8 cellular contexts compared by ENCODE assay signal in genomic region chr22:20080445-20080775, GRCh38. TPM values are rescaled to one million over a fixed set of nuclear protein-coding genes. Genes with fewer than 3 reads are reported as not detected.
A peak's percentile ranks its signal among the peaks of the same experiment; 100 is the strongest.
DNase-seq lines count a peak whose midpoint lies in the region; ATAC-seq and TF ChIP-seq lines count a peak whose summit lies in the region.

No MANE protein-coding gene starts in this region.

- 0 to 1% methylated on average over 34 of the region's 34 CpGs for WGBS in ectodermal cell, 2 experiments

- TF ChIP-seq CTCF in GM23338 (conservative IDR thresholded peaks at IDR 0.05; ENCODE audit: low read depth in 2 of 2) (no peak), LNCaP clone FGC (IDR thresholded peaks at IDR 0.05; ENCODE audit: control insufficient read depth, extremely low read depth, insufficient read depth) (no peak)

- peak overlapping the region; percentile 98 for H3K4me2 ChIP-seq in GM23338

- H3K36me3 Mint-ChIP-seq in GM23338 (ENCODE audit: low read depth) = peaks cover 23% of the 10 kb centered on the region
- peaks cover 10% of the 10 kb centered on the region for H3K36me3 Mint-ChIP-seq in activated CD4-positive, alpha-beta T cell treated with anti-CD3 and anti-CD28 coated beads, Interleukin-2, amount 10 ng/mL, durations not matched to agents 24 days and 14 days (ENCODE audit: low read depth)
- H3K36me3 Mint-ChIP-seq in memory B cell = no peaks in the 10 kb centered on the region

- peaks cover 26% of the 10 kb centered on the region for H3F3A ChIP-seq in GM23338 (replicated peaks; ENCODE audit: low read depth)

- H2AFZ ChIP-seq in GM23338 = no peak overlapping the region

- peaks cover 29% of the 10 kb centered on the region for H3K27me3 Mint-ChIP-seq in GM23338 (ENCODE audit: insufficient read depth, low read depth, poor library complexity)
- no peaks in the 10 kb centered on the region for H3K27me3 Mint-ChIP-seq in activated CD4-positive, alpha-beta T cell treated with anti-CD3 and anti-CD28 coated beads, Interleukin-2, amount 10 ng/mL, durations not matched to agents 24 days and 14 days
- H3K27me3 Mint-ChIP-seq in memory B cell = no peaks in the 10 kb centered on the region

- H3K4me3 ChIP-seq in GM23338 = peak overlapping the region; percentile 97
- peak overlapping the region; percentile 78 for H3K4me3 ChIP-seq in LNCaP clone FGC (ENCODE audit: low read depth, low read length)
- peak overlapping the region; percentile 96 for H3K4me3 ChIP-seq in ectodermal cell (ENCODE audit: insufficient read depth, low read depth, low read length)

- no peaks in the 10 kb centered on the region for H3K9me2 ChIP-seq in GM23338 (ENCODE audit: insufficient read depth)

- ATAC-seq in GM23338 (peak; percentile 20), memory B cell (ENCODE audit: low read depth) (peak; percentile 75)

- H3K27ac Mint-ChIP-seq in GM23338 (peak overlapping the region; percentile 95), memory B cell (no peak overlapping the region)
- H3K27ac Mint-ChIP-seq in activated CD4-positive, alpha-beta T cell treated with anti-CD3 and anti-CD28 coated beads, Interleukin-2, amount 10 ng/mL, durations not matched to agents 24 days and 14 days = peak overlapping the region; percentile 79

- H3K79me2 ChIP-seq in GM23338 (replicated peaks; ENCODE audit: insufficient read depth) = peaks cover 51% of the 10 kb centered on the region

- peaks cover 34% of the 10 kb centered on the region for H4K20me1 ChIP-seq in GM23338 (replicated peaks; ENCODE audit: insufficient read depth)

- H3K4me3 Mint-ChIP-seq in GM23338 (peak overlapping the region; percentile 95), memory B cell (peak overlapping the region; percentile 56)
- H3K4me3 Mint-ChIP-seq in activated CD4-positive, alpha-beta T cell treated with anti-CD3 and anti-CD28 coated beads, Interleukin-2, amount 10 ng/mL, durations not matched to agents 24 days and 14 days = peak overlapping the region; percentile 91

- DNase-seq in DMS53 (lab: John Stamatoyannopoulos, UW) (peak; percentile 67), DMS53 treated with DMSO at 0.1 percent for 48 hours (lab: John Stamatoyannopoulos, UW; ENCODE audit: unreplicated experiment) (no peak), GM23338 (ENCODE audit: low spot score) (peak; percentile 68), LNCaP clone FGC (ENCODE audit: low read depth) (no peak), memory B cell (ENCODE audit: low spot score in 2 of 2) (peak in 1 of 2 donors; percentile 57)
- DNase-seq in activated CD4-positive, alpha-beta T cell treated with anti-CD3 and anti-CD28 coated beads, Interleukin-2, amount 10 ng/mL, durations not matched to agents 24 days and 14 days = peak; percentile 93
- DNase-seq in stimulated activated CD8-positive, alpha-beta memory T cell treated with anti-CD3 and anti-CD28 coated beads, Interleukin-15, amount 100 ng/mL, for 4 hours (ENCODE audit: low read depth in 2 of 2) = peak; percentile 49 to 64

- H3K36me3 ChIP-seq in GM23338 (ENCODE audit: insufficient read depth) (no peaks in the 10 kb centered on the region), ectodermal cell (ENCODE audit: control insufficient read depth, insufficient read depth, low read length) (no peaks in the 10 kb centered on the region)

- H3K4me1 Mint-ChIP-seq in GM23338 (peaks cover 39% of the 10 kb centered on the region), memory B cell (peaks cover 26% of the 10 kb centered on the region)
- peaks cover 33% of the 10 kb centered on the region for H3K4me1 Mint-ChIP-seq in activated CD4-positive, alpha-beta T cell treated with anti-CD3 and anti-CD28 coated beads, Interleukin-2, amount 10 ng/mL, durations not matched to agents 24 days and 14 days

- H3K9me3 ChIP-seq in ectodermal cell (ENCODE audit: control insufficient read depth, low read length) = no peaks in the 10 kb centered on the region

- peaks cover 11% of the 10 kb centered on the region; the same call in 1 of the 2 replicates for H3K4me1 ChIP-seq in GM23338 (ENCODE audit: insufficient read depth)
- H3K4me1 ChIP-seq in ectodermal cell (ENCODE audit: control insufficient read depth, insufficient read depth, low read length) = peaks cover 26% of the 10 kb centered on the region

- intact Hi-C loops in activated CD4-positive, alpha-beta T cell treated with anti-CD3 and anti-CD28 coated beads, Interleukin-2, amount 10 ng/mL, durations not matched to agents 24 days and 14 days (cut with micrococcal nuclease) = loop anchor here (1.0 to 5.0 kb wide), 4 partner anchors 20 to 108 kb away; partner anchors contain the start of genes TANGO2 and TRMT2A

- no peaks in the 10 kb centered on the region; the same call in 2 of the 3 replicates for H3K9me3 Mint-ChIP-seq in GM23338
- H3K9me3 Mint-ChIP-seq in activated CD4-positive, alpha-beta T cell treated with anti-CD3 and anti-CD28 coated beads, Interleukin-2, amount 10 ng/mL, durations not matched to agents 24 days and 14 days = no peaks in the 10 kb centered on the region
- no peaks in the 10 kb centered on the region for H3K9me3 Mint-ChIP-seq in memory B cell

- H3K27ac ChIP-seq in GM23338 (ENCODE audit: low read depth) (peak overlapping the region; percentile 92), ectodermal cell (ENCODE audit: insufficient read depth, low read depth, low read length, poor library complexity, severe bottlenecking) (peak overlapping the region; percentile 88)

- no peaks in the 10 kb centered on the region for H3K27me3 ChIP-seq in GM23338 (ENCODE audit: insufficient read depth)
- no peaks in the 10 kb centered on the region for H3K27me3 ChIP-seq in ectodermal cell (ENCODE audit: control insufficient read depth, insufficient read depth, low read length, poor library complexity, severe bottlenecking)

TF ChIP-seq in GM23338, 12 proteins besides CTCF, POLR2A, EP300 and RAD21 (continues in another document):
- no peak for TF ChIP-seq EZH2phosphoT487 (IDR thresholded peaks at IDR 0.05; ENCODE audit: unreplicated experiment)
- TF ChIP-seq CREB1 (CRISPR knock-in tag; IDR thresholded peaks at IDR 0.05; ENCODE audit: low read depth) = no peak
- TF ChIP-seq POLR2AphosphoS5 (IDR thresholded peaks at IDR 0.05; ENCODE audit: low read depth) = no peak

RNA-seq across cellular contexts. Expression of gene DGCR8, which starts 0.4 kb away (rescaled TPM):
- 41.6 and 48.9 TPM in 2 replicates for total RNA-seq in GM23338 (2014; rRNA removed; shearing (Covaris generic))
- polyA plus RNA-seq in GM23338 (2016; fragmentation: Nextera tagmentation; extraction: Ambion mirVana) = 11.4 and 12.2 TPM in 2 replicates
- total RNA-seq in activated CD4-positive, alpha-beta T cell treated with anti-CD3 and anti-CD28 coated beads, Interleukin-2, amount 10 ng/mL, durations not matched to agents 24 days and 14 days = 73.2 and 74.2 TPM in 2 replicates
- 45.9 TPM for polyA plus RNA-seq in ectodermal cell (2013, experiment 1 of 4)
- 59.5 TPM for polyA plus RNA-seq in ectodermal cell (2013, experiment 2 of 4)
- polyA plus RNA-seq in ectodermal cell (2013, experiment 3 of 4) = 36.5 TPM
- 38.8 TPM for polyA plus RNA-seq in ectodermal cell (2013, experiment 4 of 4)

RNA-seq across cellular contexts. Expression of gene RANBP1, which starts 35.5 kb away (rescaled TPM):
- total RNA-seq in GM23338 (2014; rRNA removed; shearing (Covaris generic)) = 987 and 1,206 TPM in 2 replicates
- 988 and 1,014 TPM in 2 replicates for polyA plus RNA-seq in GM23338 (2016; fragmentation: Nextera tagmentation; extraction: Ambion mirVana)
- total RNA-seq in activated CD4-positive, alpha-beta T cell treated with anti-CD3 and anti-CD28 coated beads, Interleukin-2, amount 10 ng/mL, durations not matched to agents 24 days and 14 days = 488 and 500 TPM in 2 replicates
- 522 TPM for polyA plus RNA-seq in ectodermal cell (2013, experiment 1 of 4)
- 457 TPM for polyA plus RNA-seq in ectodermal cell (2013, experiment 2 of 4)
- 538 TPM for polyA plus RNA-seq in ectodermal cell (2013, experiment 3 of 4)
- 496 TPM for polyA plus RNA-seq in ectodermal cell (2013, experiment 4 of 4)

RNA-seq across cellular contexts. Expression of gene TRMT2A, which starts 36.6 kb away (rescaled TPM):
- total RNA-seq in GM23338 (2014; rRNA removed; shearing (Covaris generic)) = 56.4 and 61.3 TPM in 2 replicates
- 41.3 and 42.9 TPM in 2 replicates for polyA plus RNA-seq in GM23338 (2016; fragmentation: Nextera tagmentation; extraction: Ambion mirVana)
- 125 and 135 TPM in 2 replicates for total RNA-seq in activated CD4-positive, alpha-beta T cell treated with anti-CD3 and anti-CD28 coated beads, Interleukin-2, amount 10 ng/mL, durations not matched to agents 24 days and 14 days
- 40.2 TPM for polyA plus RNA-seq in ectodermal cell (2013, experiment 1 of 4)
- polyA plus RNA-seq in ectodermal cell (2013, experiment 2 of 4) = 48.7 TPM
- 36.8 TPM for polyA plus RNA-seq in ectodermal cell (2013, experiment 3 of 4)
- 49.3 TPM for polyA plus RNA-seq in ectodermal cell (2013, experiment 4 of 4)

RNA-seq across cellular contexts. Expression of gene ZDHHC8, which starts 51.2 kb away (rescaled TPM):
- total RNA-seq in GM23338 (2014; rRNA removed; shearing (Covaris generic)) = 26.1 and 47.6 TPM in 2 replicates
- 13.7 and 22.1 TPM in 2 replicates for polyA plus RNA-seq in GM23338 (2016; fragmentation: Nextera tagmentation; extraction: Ambion mirVana)
- 95.2 and 100 TPM in 2 replicates for total RNA-seq in activated CD4-positive, alpha-beta T cell treated with anti-CD3 and anti-CD28 coated beads, Interleukin-2, amount 10 ng/mL, durations not matched to agents 24 days and 14 days
- polyA plus RNA-seq in ectodermal cell (2013, experiment 1 of 4) = 65.4 TPM
- 68.7 TPM for polyA plus RNA-seq in ectodermal cell (2013, experiment 2 of 4)
- 57.7 TPM for polyA plus RNA-seq in ectodermal cell (2013, experiment 3 of 4)
- polyA plus RNA-seq in ectodermal cell (2013, experiment 4 of 4) = 58.1 TPM

RNA-seq across cellular contexts. Expression of gene TANGO2, which starts 59.5 kb away (rescaled TPM):
- total RNA-seq in GM23338 (2014; rRNA removed; shearing (Covaris generic)) = 15.0 and 20.2 TPM in 2 replicates
- 6.7 and 6.9 TPM in 2 replicates for polyA plus RNA-seq in GM23338 (2016; fragmentation: Nextera tagmentation; extraction: Ambion mirVana)
- 27.1 and 31.5 TPM in 2 replicates for total RNA-seq in activated CD4-positive, alpha-beta T cell treated with anti-CD3 and anti-CD28 coated beads, Interleukin-2, amount 10 ng/mL, durations not matched to agents 24 days and 14 days
- polyA plus RNA-seq in ectodermal cell (2013, experiment 1 of 4) = 8.1 TPM
- polyA plus RNA-seq in ectodermal cell (2013, experiment 2 of 4) = 8.6 TPM
- 8.0 TPM for polyA plus RNA-seq in ectodermal cell (2013, experiment 3 of 4)
- polyA plus RNA-seq in ectodermal cell (2013, experiment 4 of 4) = 7.1 TPM

Comparison
In these comparisons a context has a peak if more than half of its experiments do, and no peak if none do; other contexts are left out.
1. DNase-seq: peak in DMS53 (single experiment), GM23338 (single experiment), activated CD4-positive, alpha-beta T cell treated with anti-CD3 and anti-CD28 coated beads, Interleukin-2, amount 10 ng/mL, durations not matched to agents 24 days and 14 days (single experiment) and stimulated activated CD8-positive, alpha-beta memory T cell treated with anti-CD3 and anti-CD28 coated beads, Interleukin-15, amount 100 ng/mL, for 4 hours (2 of 2); none in DMS53 treated with DMSO at 0.1 percent for 48 hours (single experiment) and LNCaP clone FGC (single experiment).
2. Peak in every context shown above with its lines, with median percentiles within 50 percentile points of each other: H3K4me3 ChIP-seq and H3K4me3 Mint-ChIP-seq.